8 cellular contexts compared by ENCODE assay signal in genomic region chr6:24205020-24205492, GRCh38.
DNase-seq lines count a peak whose midpoint lies in the region; ATAC-seq and TF ChIP-seq lines count a peak whose summit lies in the region.

No MANE protein-coding gene starts in this region.

- no peaks in the 10 kb centered on the region for H3K4me1 ChIP-seq in ascending aorta
- no peaks in the 10 kb centered on the region for H3K4me1 ChIP-seq in vagina

- H3K4me3 ChIP-seq in ascending aorta: no peak overlapping the region
- no peak overlapping the region for H3K4me3 ChIP-seq in vagina

- intact Hi-C loops in ascending aorta (cut with DNase I): loop anchor here (10.0 kb wide), 1 partner anchor 140 kb away; no protein-coding TSS in a partner anchor
- intact Hi-C loops in vagina (cut with DNase I): no loop called here

- TF ChIP-seq CTCF in ascending aorta (IDR thresholded peaks at IDR 0.05) (peak; percentile 35 to 76 (median 50)), vagina (IDR thresholded peaks at IDR 0.05) (peak in 2 of 3 experiments; percentile 2 to 35)

- H3K27me3 ChIP-seq in ascending aorta (no peaks in the 10 kb centered on the region), vagina (no peaks in the 10 kb centered on the region)

- DNase-seq in NOMO-1 (lab: John Stamatoyannopoulos, UW; ENCODE audit: unreplicated experiment in 2 of 2) (peak; percentile 3 to 19), NOMO-1 treated with DMSO at 0.1 percent for 48 hours (lab: John Stamatoyannopoulos, UW; ENCODE audit: unreplicated experiment) (no peak), HEK293T (ENCODE audit: extremely low spot score) (peak; percentile 36), NCI-H2196 treated with DMSO at 0.1 percent for 48 hours (lab: John Stamatoyannopoulos, UW; ENCODE audit: unreplicated experiment) (peak; percentile 29), ascending aorta (ENCODE audit: low spot score in 2 of 2) (no peak), kidney glomerular epithelial cell (lab: John Stamatoyannopoulos, UW) (peak; percentile 20), vagina (ENCODE audit: extremely low spot score in 2 of 2) (no peak)

- H3K27ac ChIP-seq in ascending aorta (no peak overlapping the region), vagina (no peak overlapping the region)

- TF ChIP-seq POLR2A in vagina (IDR thresholded peaks at IDR 0.05): no peak

- no peak for ATAC-seq in HG03097 (IDR thresholded peaks at IDR 0.05; ENCODE audit: low FRiP score, unreplicated experiment)

- H3K36me3 ChIP-seq in ascending aorta: no peaks in the 10 kb centered on the region
- H3K36me3 ChIP-seq in vagina: no peaks in the 10 kb centered on the region

- CTCF ChIA-PET in HEK293T (lab: Yijun Ruan, JAX): no interaction called here

- POLR2A ChIA-PET in HEK293T (lab: Yijun Ruan, JAX): no interaction called here

- no peaks in the 10 kb centered on the region for H3K9me3 ChIP-seq in ascending aorta
- H3K9me3 ChIP-seq in vagina: no peaks in the 10 kb centered on the region

TF ChIP-seq in HEK293T, 16 proteins besides CTCF, POLR2A, EP300 and RAD21:
- TF ChIP-seq BHLHE40 (IDR thresholded peaks at IDR 0.05; ENCODE audit: borderline replicate concordance) (no peak), SP1 (IDR thresholded peaks at IDR 0.05) (no peak), FOXA1 (IDR thresholded peaks at IDR 0.05) (no peak), L3MBTL2 (conservative IDR thresholded peaks at IDR 0.05) (no peak), PKNOX1 (IDR thresholded peaks at IDR 0.05) (no peak), LEF1 (IDR thresholded peaks at IDR 0.05; ENCODE audit: borderline replicate concordance) (no peak), CTBP1 (IDR thresholded peaks at IDR 0.05; ENCODE audit: borderline replicate concordance) (no peak), ZNF384 (IDR thresholded peaks at IDR 0.05) (no peak), HDGF (IDR thresholded peaks at IDR 0.05; ENCODE audit: borderline replicate concordance) (no peak), FOXM1 (IDR thresholded peaks at IDR 0.05; ENCODE audit: borderline replicate concordance) (no peak)

Comparison
In these comparisons a context has a peak if more than half of its experiments do, and no peak if none do; other contexts are left out.
1. DNase-seq: peak in NOMO-1 (2 of 2), HEK293T (single experiment), NCI-H2196 treated with DMSO at 0.1 percent for 48 hours (single experiment) and kidney glomerular epithelial cell (single experiment); none in NOMO-1 treated with DMSO at 0.1 percent for 48 hours (single experiment), ascending aorta (0 of 2) and vagina (0 of 2).